In genomic region chr20:6768228-6769185, GRCh38 we compare ENCODE assay signal across 1 cellular context.
TF ChIP-seq lines count a peak whose summit lies in the region.

No MANE protein-coding gene starts in this region.

TF ChIP-seq in HepG2, 621 proteins besides CTCF, POLR2A, EP300 and RAD21 (continued from another document):
- TF ChIP-seq EZH2 (conservative IDR thresholded peaks at IDR 0.05; ENCODE audit: low read depth, low read length) (peak; percentile 85; the same call in 1 of the 2 replicates), RFX1 (IDR thresholded peaks at IDR 0.05) (no peak), ZNF703 (CRISPR knock-in tag; IDR thresholded peaks at IDR 0.05; ENCODE audit: borderline replicate concordance) (0 out of 2 replicates have a peak, but pooled peaks have one; percentile 32), SRY (CRISPR knock-in tag; IDR thresholded peaks at IDR 0.05) (0 out of 2 replicates have a peak, but pooled peaks have one; percentile 9), FOXC1 (CRISPR knock-in tag; IDR thresholded peaks at IDR 0.05; ENCODE audit: borderline replicate concordance) (no peak), SRSF4 (IDR thresholded peaks at IDR 0.05; ENCODE audit: low read depth, low read length, poor library complexity, severe bottlenecking) (no peak), SP2 (CRISPR knock-in tag; IDR thresholded peaks at IDR 0.05) (0 out of 2 replicates have a peak, but pooled peaks have one; percentile 27), FOSL2 (CRISPR knock-in tag; IDR thresholded peaks at IDR 0.05) (no peak), MTF2 (CRISPR knock-in tag; IDR thresholded peaks at IDR 0.05; ENCODE audit: borderline replicate concordance) (peak; percentile 20; the same call in 1 of the 2 replicates), ATF7-NPFF (CRISPR knock-in tag; IDR thresholded peaks at IDR 0.05; ENCODE audit: low read depth) (0 out of 2 replicates have a peak, but pooled peaks have one; percentile 2), ZNF235 (CRISPR knock-in tag; IDR thresholded peaks at IDR 0.05; ENCODE audit: borderline replicate concordance) (0 out of 2 replicates have a peak, but pooled peaks have one; percentile 21), ZNF839 (CRISPR knock-in tag; IDR thresholded peaks at IDR 0.05; ENCODE audit: borderline replicate concordance) (no peak), ZFP82 (CRISPR knock-in tag; IDR thresholded peaks at IDR 0.05; ENCODE audit: borderline replicate concordance) (0 out of 2 replicates have a peak, but pooled peaks have one; percentile 40), RBM39 (IDR thresholded peaks at IDR 0.05; ENCODE audit: low read depth, low read length, poor library complexity, severe bottlenecking) (peak; percentile 30), ZNF687 (CRISPR knock-in tag; IDR thresholded peaks at IDR 0.05) (peak; percentile 2; the same call in 1 of the 2 replicates), CSRNP2 (CRISPR knock-in tag; conservative IDR thresholded peaks at IDR 0.05; ENCODE audit: low read depth) (no peak), SRSF1 (optimal IDR thresholded peaks at IDR 0.05; ENCODE audit: low read depth, low read length) (peak; percentile 47), IRF1 (CRISPR knock-in tag; IDR thresholded peaks at IDR 0.05; ENCODE audit: low read depth) (no peak)
- TF ChIP-seq, protein P1, sequence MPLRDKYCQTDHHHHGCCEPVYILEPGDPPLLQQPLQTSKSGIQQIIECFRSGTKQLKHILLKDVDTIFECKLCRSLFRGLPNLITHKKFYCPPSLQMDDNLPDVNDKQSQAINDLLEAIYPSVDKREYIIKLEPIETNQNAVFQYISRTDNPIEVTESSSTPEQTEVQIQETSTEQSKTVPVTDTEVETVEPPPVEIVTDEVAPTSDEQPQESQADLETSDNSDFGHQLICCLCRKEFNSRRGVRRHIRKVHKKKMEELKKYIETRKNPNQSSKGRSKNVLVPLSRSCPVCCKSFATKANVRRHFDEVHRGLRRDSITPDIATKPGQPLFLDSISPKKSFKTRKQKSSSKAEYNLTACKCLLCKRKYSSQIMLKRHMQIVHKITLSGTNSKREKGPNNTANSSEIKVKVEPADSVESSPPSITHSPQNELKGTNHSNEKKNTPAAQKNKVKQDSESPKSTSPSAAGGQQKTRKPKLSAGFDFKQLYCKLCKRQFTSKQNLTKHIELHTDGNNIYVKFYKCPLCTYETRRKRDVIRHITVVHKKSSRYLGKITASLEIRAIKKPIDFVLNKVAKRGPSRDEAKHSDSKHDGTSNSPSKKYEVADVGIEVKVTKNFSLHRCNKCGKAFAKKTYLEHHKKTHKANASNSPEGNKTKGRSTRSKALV (CRISPR knock-in tag; IDR thresholded peaks at IDR 0.05): peak; percentile 92; the same call in 1 of the 2 replicates
- TF ChIP-seq, protein P2, sequence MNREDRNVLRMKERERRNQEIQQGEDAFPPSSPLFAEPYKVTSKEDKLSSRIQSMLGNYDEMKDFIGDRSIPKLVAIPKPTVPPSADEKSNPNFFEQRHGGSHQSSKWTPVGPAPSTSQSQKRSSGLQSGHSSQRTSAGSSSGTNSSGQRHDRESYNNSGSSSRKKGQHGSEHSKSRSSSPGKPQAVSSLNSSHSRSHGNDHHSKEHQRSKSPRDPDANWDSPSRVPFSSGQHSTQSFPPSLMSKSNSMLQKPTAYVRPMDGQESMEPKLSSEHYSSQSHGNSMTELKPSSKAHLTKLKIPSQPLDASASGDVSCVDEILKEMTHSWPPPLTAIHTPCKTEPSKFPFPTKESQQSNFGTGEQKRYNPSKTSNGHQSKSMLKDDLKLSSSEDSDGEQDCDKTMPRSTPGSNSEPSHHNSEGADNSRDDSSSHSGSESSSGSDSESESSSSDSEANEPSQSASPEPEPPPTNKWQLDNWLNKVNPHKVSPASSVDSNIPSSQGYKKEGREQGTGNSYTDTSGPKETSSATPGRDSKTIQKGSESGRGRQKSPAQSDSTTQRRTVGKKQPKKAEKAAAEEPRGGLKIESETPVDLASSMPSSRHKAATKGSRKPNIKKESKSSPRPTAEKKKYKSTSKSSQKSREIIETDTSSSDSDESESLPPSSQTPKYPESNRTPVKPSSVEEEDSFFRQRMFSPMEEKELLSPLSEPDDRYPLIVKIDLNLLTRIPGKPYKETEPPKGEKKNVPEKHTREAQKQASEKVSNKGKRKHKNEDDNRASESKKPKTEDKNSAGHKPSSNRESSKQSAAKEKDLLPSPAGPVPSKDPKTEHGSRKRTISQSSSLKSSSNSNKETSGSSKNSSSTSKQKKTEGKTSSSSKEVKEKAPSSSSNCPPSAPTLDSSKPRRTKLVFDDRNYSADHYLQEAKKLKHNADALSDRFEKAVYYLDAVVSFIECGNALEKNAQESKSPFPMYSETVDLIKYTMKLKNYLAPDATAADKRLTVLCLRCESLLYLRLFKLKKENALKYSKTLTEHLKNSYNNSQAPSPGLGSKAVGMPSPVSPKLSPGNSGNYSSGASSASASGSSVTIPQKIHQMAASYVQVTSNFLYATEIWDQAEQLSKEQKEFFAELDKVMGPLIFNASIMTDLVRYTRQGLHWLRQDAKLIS (CRISPR knock-in tag; IDR thresholded peaks at IDR 0.05): no peak
